In genomic region chr16:67226295-67226803, GRCh38 we compare ENCODE assay signal across 8 cellular contexts. TPM values are rescaled to one million over a fixed set of nuclear protein-coding genes. Genes with fewer than 3 reads are reported as not detected.
DNase-seq lines count a peak whose midpoint lies in the region; ATAC-seq and TF ChIP-seq lines count a peak whose summit lies in the region.

No MANE protein-coding gene starts in this region.

- H3K9ac ChIP-seq in skeletal muscle tissue (ENCODE audit: low read depth in 1 of 3, low read length in 3 of 3) = peak overlapping the region; percentile 89 to 95 (median 93)

- peaks cover 39% of the 10 kb centered on the region for H3K36me3 Mint-ChIP-seq in GM23338 (ENCODE audit: low read depth)

- H3K9me3 Mint-ChIP-seq in GM23338 = no peaks in the 10 kb centered on the region

- DNase-seq in GM23338 (ENCODE audit: low spot score) = no peak
- DNase-seq in WERI-Rb-1 = no peak
- no peak for DNase-seq in heart right ventricle
- no peak for DNase-seq in GDM1 (lab: John Stamatoyannopoulos, UW)
- DNase-seq in cortex of kidney (lab: John Stamatoyannopoulos, UW) = no peak

- H3K9me2 ChIP-seq in GM23338 (ENCODE audit: insufficient read depth) = no peaks in the 10 kb centered on the region

- H3K27me3 Mint-ChIP-seq in GM23338 (ENCODE audit: insufficient read depth, low read depth, poor library complexity) = peaks cover 20% of the 10 kb centered on the region

- H3K4me1 Mint-ChIP-seq in GM23338 = peaks cover 14% of the 10 kb centered on the region

- TF ChIP-seq CTCF in GM23338 (conservative IDR thresholded peaks at IDR 0.05; ENCODE audit: low read depth in 2 of 2) (no peak), WERI-Rb-1 (IDR thresholded peaks at IDR 0.05; ENCODE audit: low read depth, low read length) (no peak), heart right ventricle (IDR thresholded peaks at IDR 0.05) (no peak)

- no peaks in the 10 kb centered on the region for H3K9me3 ChIP-seq in WERI-Rb-1 (ENCODE audit: severe bottlenecking)
- H3K9me3 ChIP-seq in heart right ventricle = no peaks in the 10 kb centered on the region
- no peaks in the 10 kb centered on the region for H3K9me3 ChIP-seq in skeletal muscle tissue (ENCODE audit: control insufficient read depth in 3 of 3, low read length in 3 of 3)

- H3K4me1 ChIP-seq in GM23338 (ENCODE audit: insufficient read depth) (peaks cover 3% of the 10 kb centered on the region; the same call in 1 of the 2 replicates), heart right ventricle (peaks cover 5 to 39% (median 29%) of the 10 kb centered on the region in 9 donors), skeletal muscle tissue (ENCODE audit: control insufficient read depth in 3 of 3, insufficient read depth in 3 of 3, low read length in 3 of 3) (peaks cover 25 to 46% (median 39%) of the 10 kb centered on the region in 3 donors)

- peak overlapping the region; percentile 75 for H3K4me2 ChIP-seq in GM23338

- ATAC-seq in GM23338 (peak; percentile 28; the same call in 2 of the 3 replicates), heart right ventricle (peak in 4 of 8 donors; percentile 2 to 6 (median 4)), HG03108 (IDR thresholded peaks at IDR 0.05; ENCODE audit: unreplicated experiment) (no peak), HG03520 (IDR thresholded peaks at IDR 0.05; ENCODE audit: unreplicated experiment) (no peak)

- H3K27ac ChIP-seq in GM23338 (ENCODE audit: low read depth) (no peak overlapping the region), WERI-Rb-1 (peak overlapping the region; percentile 40), heart right ventricle (peak overlapping the region; percentile 59 to 93 (median 88)), skeletal muscle tissue (ENCODE audit: low read depth, low read length) (peak overlapping the region; percentile 81)

- peak overlapping the region; percentile 6; the same call in 1 of the 2 replicates for H3K27ac Mint-ChIP-seq in GM23338

- no peaks in the 10 kb centered on the region for H3K27me3 ChIP-seq in GM23338 (ENCODE audit: insufficient read depth)
- H3K27me3 ChIP-seq in WERI-Rb-1 (ENCODE audit: insufficient read depth, low read depth, severe bottlenecking) = no peaks in the 10 kb centered on the region
- H3K27me3 ChIP-seq in heart right ventricle = no peaks in the 10 kb centered on the region
- H3K27me3 ChIP-seq in skeletal muscle tissue (ENCODE audit: control insufficient read depth in 3 of 3, insufficient read depth in 3 of 3, low read length in 3 of 3) = no peaks in the 10 kb centered on the region

- H3K4me3 Mint-ChIP-seq in GM23338 = peak overlapping the region; percentile 97

- peak overlapping the region; percentile 86 for H3K4me3 ChIP-seq in GM23338
- peak overlapping the region; percentile 91 for H3K4me3 ChIP-seq in WERI-Rb-1 (ENCODE audit: low read depth, low read length)
- peak overlapping the region; percentile 70 to 99 (median 92) for H3K4me3 ChIP-seq in heart right ventricle
- peak overlapping the region; percentile 96 to 98 (median 98) for H3K4me3 ChIP-seq in skeletal muscle tissue (ENCODE audit: low read length in 3 of 3)

- peaks cover 11% of the 10 kb centered on the region for H3K79me2 ChIP-seq in GM23338 (replicated peaks; ENCODE audit: insufficient read depth)

- peak overlapping the region; percentile 56 for H2AFZ ChIP-seq in GM23338

- peaks cover 5% of the 10 kb centered on the region; the same call in 1 of the 2 replicates for H4K20me1 ChIP-seq in GM23338 (replicated peaks; ENCODE audit: insufficient read depth)

- H3F3A ChIP-seq in GM23338 (replicated peaks; ENCODE audit: low read depth) = no peaks in the 10 kb centered on the region

- intact Hi-C loops in heart right ventricle (cut with DNase I) = loop anchor here in 3 of 10 donors (2.0 to 5.0 kb wide), 3 partner anchors 20 to 36 kb away; partner anchors contain the start of genes EXOC3L1 (in 3 of the 3), E2F4 (in 2 of the 3) and FHOD1 (in 1 of the 3)

- WGBS in heart right ventricle, 2 donors = 7 to 8% methylated on average over 12 of the region's 12 CpGs

- H3K36me3 ChIP-seq in GM23338 (ENCODE audit: insufficient read depth) = peaks cover 9% of the 10 kb centered on the region; the same call in 1 of the 2 replicates
- H3K36me3 ChIP-seq in WERI-Rb-1 = peaks cover 29% of the 10 kb centered on the region
- H3K36me3 ChIP-seq in heart right ventricle = peaks cover 0 to 37% (median 29%) of the 10 kb centered on the region in 9 donors
- H3K36me3 ChIP-seq in skeletal muscle tissue (ENCODE audit: control insufficient read depth in 3 of 3, insufficient read depth in 3 of 3, low read length in 3 of 3) = peaks cover 35 to 46% (median 39%) of the 10 kb centered on the region in 3 donors

TF ChIP-seq in GM23338, 12 proteins besides CTCF, POLR2A, EP300 and RAD21 (continues in another document):
- TF ChIP-seq STAT1 (IDR thresholded peaks at IDR 0.05; ENCODE audit: unreplicated experiment) (no peak), NANOG (IDR thresholded peaks at IDR 0.05; ENCODE audit: borderline replicate concordance) (no peak), JUNB (IDR thresholded peaks at IDR 0.05; ENCODE audit: unreplicated experiment) (no peak)

RNA-seq across cellular contexts. Expression of gene TMEM208, which starts 0.6 kb away (rescaled TPM):
- 18.4 and 23.2 TPM in 2 replicates for total RNA-seq in GM23338 (2014; rRNA removed; shearing (Covaris generic))
- 82.3 and 89.7 TPM in 2 replicates for polyA plus RNA-seq in GM23338 (2016; fragmentation: Nextera tagmentation; extraction: Ambion mirVana)
- 10 to 100 TPM in 6 of 10 donors, 1 to 10 TPM in 4; 7.6 to 22.1 (median 11.7) TPM for total RNA-seq in heart right ventricle
- polyA plus RNA-seq in heart right ventricle = 10 to 100 TPM; 74.7 to 92.0 TPM
- total RNA-seq in skeletal muscle tissue = 24.5 TPM

RNA-seq across cellular contexts. Expression of gene FHOD1, which starts 20.9 kb away (rescaled TPM):
- total RNA-seq in GM23338 (2014; rRNA removed; shearing (Covaris generic)) = 48.2 and 52.7 TPM in 2 replicates
- 26.2 and 28.4 TPM in 2 replicates for polyA plus RNA-seq in GM23338 (2016; fragmentation: Nextera tagmentation; extraction: Ambion mirVana)
- 10 to 100 TPM; 11.6 to 26.2 (median 19.1) TPM for total RNA-seq in heart right ventricle
- polyA plus RNA-seq in heart right ventricle = 10 to 100 TPM; 16.6 to 71.1 TPM
- total RNA-seq in skeletal muscle tissue = 5.2 TPM

RNA-seq across cellular contexts. Expression of gene SLC9A5, which starts 22.4 kb away (rescaled TPM):
- 5.4 and 6.4 TPM in 2 replicates for total RNA-seq in GM23338 (2014; rRNA removed; shearing (Covaris generic))
- polyA plus RNA-seq in GM23338 (2016; fragmentation: Nextera tagmentation; extraction: Ambion mirVana) = 3.4 and 4.5 TPM in 2 replicates
- total RNA-seq in heart right ventricle = 1 to 10 TPM in 6 of 10 donors, under 1 TPM in 4; 0.71 to 2.4 (median 1.0) TPM
- 1 to 10 TPM in 1 of 2 donors, under 1 TPM in 1; 0.26 to 1.5 TPM for polyA plus RNA-seq in heart right ventricle
- not detected for total RNA-seq in skeletal muscle tissue

RNA-seq across cellular contexts. Expression of gene ELMO3, which starts 27.4 kb away (rescaled TPM):
- total RNA-seq in GM23338 (2014; rRNA removed; shearing (Covaris generic)) = 16.2 and 18.3 TPM in 2 replicates
- polyA plus RNA-seq in GM23338 (2016; fragmentation: Nextera tagmentation; extraction: Ambion mirVana) (4.5 and 4.7 TPM in 2 replicates), heart right ventricle (1 to 10 TPM; 1.3 to 1.9 TPM)
- total RNA-seq in heart right ventricle (1 to 10 TPM in 1 of 10 donors, under 1 TPM in 9; 0.19 to 1.1 (median 0.42) TPM), skeletal muscle tissue (not detected)

RNA-seq across cellular contexts. Expression of gene E2F4, which starts 34.4 kb away (rescaled TPM):
- 135 and 168 TPM in 2 replicates for total RNA-seq in GM23338 (2014; rRNA removed; shearing (Covaris generic))
- polyA plus RNA-seq in GM23338 (2016; fragmentation: Nextera tagmentation; extraction: Ambion mirVana) = 67.0 and 67.2 TPM in 2 replicates
- 10 to 100 TPM; 21.9 to 45.6 (median 28.6) TPM for total RNA-seq in heart right ventricle
- 10 to 100 TPM; 33.4 to 38.4 TPM for polyA plus RNA-seq in heart right ventricle
- total RNA-seq in skeletal muscle tissue = 32.4 TPM
